ENCODE assay signal across 8 cellular contexts in the genomic region with DNA sequence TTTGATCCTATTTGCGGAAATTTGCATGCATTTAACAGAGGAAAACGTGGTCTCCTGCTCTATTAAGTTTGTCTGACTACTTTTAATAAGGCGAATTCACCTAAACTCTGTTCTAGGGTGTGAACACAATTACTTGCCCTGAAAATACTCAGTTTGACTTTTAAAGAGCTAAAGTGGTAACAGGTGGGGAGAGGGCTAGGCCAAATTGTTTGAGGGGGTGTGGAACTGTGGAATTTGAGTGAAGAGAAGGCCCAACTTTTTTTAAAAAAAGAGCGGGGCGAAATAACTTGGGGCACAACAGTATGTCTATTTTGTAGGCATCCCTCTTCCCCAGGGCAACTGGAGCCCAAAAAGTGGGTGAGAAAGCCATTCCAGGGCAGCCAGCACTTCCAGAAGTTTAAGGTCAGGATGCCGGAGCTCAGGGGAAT. TPM values are rescaled to one million over a fixed set of nuclear protein-coding genes. Genes with fewer than 3 reads are reported as not detected.
DNase-seq lines count a peak whose midpoint lies in the region; ATAC-seq and TF ChIP-seq lines count a peak whose summit lies in the region.

No MANE protein-coding gene starts in this region.

- peak overlapping the region; percentile 95 for H3K27ac Mint-ChIP-seq in stimulated activated memory B cell treated with anti-CD40 and anti-IgM and Interleukin-4, amounts not matched to agents 10 μg/mL and 1 μg/mL and 100 μg/mL, for 72 hours

- DNase-seq in SJSA1 (ENCODE audit: low read depth in 1 of 2, low spot score in 2 of 2) (no peak), foreskin fibroblast (no peak), GM20000 (ENCODE audit: low spot score) (no peak), posterior cingulate gyrus (no peak), LoVo (ENCODE audit: low spot score) (no peak)

- no peaks in the 10 kb centered on the region for H3K9me3 Mint-ChIP-seq in stimulated activated memory B cell treated with anti-CD40 and anti-IgM and Interleukin-4, amounts not matched to agents 10 μg/mL and 1 μg/mL and 100 μg/mL, for 72 hours

- H3K36me3 Mint-ChIP-seq in stimulated activated memory B cell treated with anti-CD40 and anti-IgM and Interleukin-4, amounts not matched to agents 10 μg/mL and 1 μg/mL and 100 μg/mL, for 72 hours: peaks cover 13% of the 10 kb centered on the region

- peaks cover 14% of the 10 kb centered on the region for H3K4me1 ChIP-seq in SJSA1 (replicated peaks)

- ATAC-seq in GM18870 (IDR thresholded peaks at IDR 0.05; ENCODE audit: unreplicated experiment) (peak; percentile 17), HG02759 (IDR thresholded peaks at IDR 0.05; ENCODE audit: unreplicated experiment) (peak; percentile 15)
- ATAC-seq in stimulated activated memory B cell treated with anti-CD40 and anti-IgM and Interleukin-4, amounts not matched to agents 10 μg/mL and 1 μg/mL and 100 μg/mL, for 72 hours: peak; percentile 1

- H3K4me3 ChIP-seq in SJSA1 (peak overlapping the region; percentile 94), foreskin fibroblast (ENCODE audit: low read depth in 1 of 2, low read length in 2 of 2) (peak overlapping the region; percentile 96 to 100)

- H3K9me3 ChIP-seq in SJSA1 (replicated peaks): no peaks in the 10 kb centered on the region

- H3K27ac ChIP-seq in SJSA1: peak overlapping the region; percentile 99

- no peaks in the 10 kb centered on the region for H3K27me3 Mint-ChIP-seq in stimulated activated memory B cell treated with anti-CD40 and anti-IgM and Interleukin-4, amounts not matched to agents 10 μg/mL and 1 μg/mL and 100 μg/mL, for 72 hours

- no peak for TF ChIP-seq CTCF in foreskin fibroblast (IDR thresholded peaks at IDR 0.05; ENCODE audit: low read depth, low read length)
- no peak for TF ChIP-seq CTCF in GM20000 (IDR thresholded peaks at IDR 0.05; ENCODE audit: extremely low read depth, missing control alignments)

- H3K36me3 ChIP-seq in SJSA1: peaks cover 41% of the 10 kb centered on the region

- peak overlapping the region; percentile 91 for H3K4me3 Mint-ChIP-seq in stimulated activated memory B cell treated with anti-CD40 and anti-IgM and Interleukin-4, amounts not matched to agents 10 μg/mL and 1 μg/mL and 100 μg/mL, for 72 hours

- intact Hi-C loops in posterior cingulate gyrus (cut with DNase I): loop anchor here (2.0 kb wide), 1 partner anchor 77 kb away; the partner anchor contains the start of gene DNAJC19

- H3K4me1 Mint-ChIP-seq in stimulated activated memory B cell treated with anti-CD40 and anti-IgM and Interleukin-4, amounts not matched to agents 10 μg/mL and 1 μg/mL and 100 μg/mL, for 72 hours: peaks cover 49% of the 10 kb centered on the region

- H3K27me3 ChIP-seq in SJSA1 (replicated peaks): no peaks in the 10 kb centered on the region

RNA-seq across cellular contexts. Expression of gene FXR1, which starts 0.6 kb away (rescaled TPM):
- total RNA-seq in SJSA1 (2014; rRNA removed; shearing (Covaris generic)): 113 and 146 TPM in 2 replicates
